Comparison of ENCODE assay signal across 30 cellular contexts in the genomic region with DNA sequence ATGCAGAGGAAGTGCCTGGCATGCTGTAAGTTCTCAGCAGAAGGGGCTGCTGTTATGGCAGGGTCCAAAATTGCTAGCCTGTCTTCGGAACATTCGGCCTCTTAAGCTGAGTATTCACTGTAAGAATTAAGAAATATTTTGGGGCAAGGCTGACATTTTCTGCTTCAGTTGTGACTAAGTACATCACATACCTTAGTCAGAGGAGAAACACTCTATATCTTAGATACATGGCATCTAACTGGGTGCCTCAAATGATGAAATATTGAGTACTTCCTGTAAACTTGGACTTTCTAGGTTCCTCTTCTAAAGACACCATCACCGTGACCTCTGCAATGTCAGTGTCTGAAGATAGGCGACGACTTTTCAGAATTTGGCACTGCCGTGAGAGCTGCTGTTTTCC.
DNase-seq lines count a peak whose midpoint lies in the region; ATAC-seq and TF ChIP-seq lines count a peak whose summit lies in the region.
"Had no signal": no experiment of that assay in that cellular context is flagged by ENCODE, and none has a peak within 500 bp of the region (broad histone marks: within the 10 kb centered on the region; RNA-seq: fewer than 3 reads in every experiment).

No MANE protein-coding gene starts in this region.

- H3K27me3 Mint-ChIP-seq in activated T-cell treated with anti-CD3 and anti-CD28 coated beads, Interleukin-2, amount 50 U/mL, for 24 hours = no peaks in the 10 kb centered on the region
- no peaks in the 10 kb centered on the region for H3K27me3 Mint-ChIP-seq in activated CD8-positive, alpha-beta T cell treated with anti-CD3 and anti-CD28 coated beads, Interleukin-2, amount 10 ng/mL, durations not matched to agents 7 days and 5 days (ENCODE audit: low read depth)
- H3K27me3 Mint-ChIP-seq: IgD-negative memory B cell had no signal

- no peak for DNase-seq in activated T-cell treated with anti-CD3 and anti-CD28 coated beads, Interleukin-2, amount 50 U/mL, for 24 hours
- DNase-seq in activated T-cell treated with anti-CD3 and anti-CD28 coated beads, Interleukin-2, amount 50 U/mL, for 48 hours = no peak
- DNase-seq in NOMO-1 treated with DMSO at 0.1 percent for 48 hours (lab: John Stamatoyannopoulos, UW; ENCODE audit: unreplicated experiment) (peak; percentile 86), cardiac fibroblast (ENCODE audit: low read depth in 2 of 2) (peak; percentile 37 to 59), omental fat pad (ENCODE audit: low spot score) (no peak), DMS 273 (lab: John Stamatoyannopoulos, UW; ENCODE audit: unreplicated experiment) (no peak), NCI-H2107 (lab: John Stamatoyannopoulos, UW) (no peak)
- no peak for DNase-seq in activated CD8-positive, alpha-beta T cell treated with anti-CD3 and anti-CD28 coated beads, Interleukin-2, amount 10 ng/mL, durations not matched to agents 7 days and 5 days
- DNase-seq: activated CD8-positive, alpha-beta memory T cell treated with anti-CD3 and anti-CD28 coated beads, Interleukin-2, amount 50 U/mL, for 48 hours; activated gamma-delta T cell; Calu3; colonic mucosa; effector memory CD4-positive, alpha-beta T cell; islet precursor cell; left ventricle myocardium superior; midbrain; NCI-H1436; NCI-H510A treated with DMSO at 0.1 percent for 48 hours; spleen; stimulated activated CD4-positive, alpha-beta T cell treated with anti-CD3 and anti-CD28 coated beads, Interleukin-4, amount 100 ng/mL, for 1 hour; T-helper 9 cell had no signal

- H3K9me3 Mint-ChIP-seq in activated T-cell treated with anti-CD3 and anti-CD28 coated beads, Interleukin-2, amount 50 U/mL, for 24 hours = peaks cover 5% of the 10 kb centered on the region
- peaks cover 3% of the 10 kb centered on the region for H3K9me3 Mint-ChIP-seq in activated CD8-positive, alpha-beta T cell treated with anti-CD3 and anti-CD28 coated beads, Interleukin-2, amount 10 ng/mL, durations not matched to agents 7 days and 5 days (ENCODE audit: insufficient read depth)

- no peaks in the 10 kb centered on the region for H3K36me3 Mint-ChIP-seq in activated T-cell treated with anti-CD3 and anti-CD28 coated beads, Interleukin-2, amount 50 U/mL, for 24 hours (ENCODE audit: low read depth)
- H3K36me3 Mint-ChIP-seq in activated CD8-positive, alpha-beta T cell treated with anti-CD3 and anti-CD28 coated beads, Interleukin-2, amount 10 ng/mL, durations not matched to agents 7 days and 5 days (ENCODE audit: low read depth) = no peaks in the 10 kb centered on the region
- H3K36me3 Mint-ChIP-seq: IgD-negative memory B cell; natural killer cell treated with Interleukin-12 subunit alpha and Interleukin-12 subunit beta and Interleukin-15 and Interleukin-18, amount 100 ng/mL, for 72 hours had no signal

- H3K27ac Mint-ChIP-seq in activated T-cell treated with anti-CD3 and anti-CD28 coated beads, Interleukin-2, amount 50 U/mL, for 24 hours = peak overlapping the region; percentile 34
- no peak overlapping the region for H3K27ac Mint-ChIP-seq in activated CD8-positive, alpha-beta T cell treated with anti-CD3 and anti-CD28 coated beads, Interleukin-2, amount 10 ng/mL, durations not matched to agents 7 days and 5 days
- H3K27ac Mint-ChIP-seq: natural killer cell treated with Interleukin-12 subunit alpha and Interleukin-12 subunit beta and Interleukin-15 and Interleukin-18, amount 100 ng/mL, for 72 hours; stimulated activated memory B cell treated with anti-CD40 and anti-IgM and Interleukin-4, amounts not matched to agents 10 μg/mL and 1 μg/mL and 100 μg/mL, for 72 hours had no signal

- TF ChIP-seq CTCF in cardiac fibroblast (IDR thresholded peaks at IDR 0.05; ENCODE audit: low read depth, low read length) (no peak), omental fat pad (IDR thresholded peaks at IDR 0.05) (no peak)

- peaks cover 11% of the 10 kb centered on the region for H3K4me1 Mint-ChIP-seq in activated T-cell treated with anti-CD3 and anti-CD28 coated beads, Interleukin-2, amount 50 U/mL, for 24 hours (ENCODE audit: low read depth)
- no peaks in the 10 kb centered on the region for H3K4me1 Mint-ChIP-seq in activated CD8-positive, alpha-beta T cell treated with anti-CD3 and anti-CD28 coated beads, Interleukin-2, amount 10 ng/mL, durations not matched to agents 7 days and 5 days (ENCODE audit: low read depth)
- H3K4me1 Mint-ChIP-seq: stimulated activated memory B cell treated with anti-CD40 and anti-IgM and Interleukin-4, amounts not matched to agents 10 μg/mL and 1 μg/mL and 100 μg/mL, for 72 hours had no signal

- no peak overlapping the region for H3K4me3 ChIP-seq in cardiac fibroblast (replicated peaks in 1 of 2; ENCODE audit: low read depth in 2 of 2, low read length in 2 of 2)
- H3K4me3 ChIP-seq: BLaER1 treated with 17β-estradiol and CSF1 and Interleukin-3, amounts not matched to agents 10 nM and 100 nM; breast epithelium; colonic mucosa; gastroesophageal sphincter; HAP-1; right atrium auricular region; spleen; suprapubic skin had no signal

- CTCF ChIA-PET in activated CD8-positive, alpha-beta T cell treated with anti-CD3 and anti-CD28 coated beads, Interleukin-2, amount 10 ng/mL, durations not matched to agents 7 days and 5 days (lab: Charles Lee) = no interaction called here

- H3K4me3 Mint-ChIP-seq in activated T-cell treated with anti-CD3 and anti-CD28 coated beads, Interleukin-2, amount 50 U/mL, for 24 hours = no peak overlapping the region
- H3K4me3 Mint-ChIP-seq in activated CD8-positive, alpha-beta T cell treated with anti-CD3 and anti-CD28 coated beads, Interleukin-2, amount 10 ng/mL, durations not matched to agents 7 days and 5 days = no peak overlapping the region
- H3K4me3 Mint-ChIP-seq: IgD-negative memory B cell; natural killer cell treated with Interleukin-12 subunit alpha and Interleukin-12 subunit beta and Interleukin-15 and Interleukin-18, amount 100 ng/mL, for 72 hours; stimulated activated memory B cell treated with anti-CD40 and anti-IgM and Interleukin-4, amounts not matched to agents 10 μg/mL and 1 μg/mL and 100 μg/mL, for 72 hours had no signal

- peak; percentile 53 for ATAC-seq in omental fat pad (ENCODE audit: low FRiP score)
- ATAC-seq in activated CD8-positive, alpha-beta T cell treated with anti-CD3 and anti-CD28 coated beads, Interleukin-2, amount 10 ng/mL, durations not matched to agents 7 days and 5 days = no peak
- ATAC-seq: gastroesophageal sphincter; left ventricle myocardium superior; natural killer cell treated with Interleukin-12 subunit alpha and Interleukin-12 subunit beta and Interleukin-15 and Interleukin-18, amount 100 ng/mL, for 72 hours; stimulated activated memory B cell treated with anti-CD40 and anti-IgM and Interleukin-4, amounts not matched to agents 10 μg/mL and 1 μg/mL and 100 μg/mL, for 72 hours had no signal

- POLR2A ChIA-PET in activated CD8-positive, alpha-beta T cell treated with anti-CD3 and anti-CD28 coated beads, Interleukin-2, amount 10 ng/mL, durations not matched to agents 7 days and 5 days (lab: Charles Lee) = no interaction called here

Comparison
In these comparisons a context has a peak if more than half of its experiments do, and no peak if none do; other contexts are left out.
1. DNase-seq: peak in NOMO-1 treated with DMSO at 0.1 percent for 48 hours (single experiment) and cardiac fibroblast (2 of 2); none in activated T-cell treated with anti-CD3 and anti-CD28 coated beads, Interleukin-2, amount 50 U/mL, for 24 hours (single experiment), activated T-cell treated with anti-CD3 and anti-CD28 coated beads, Interleukin-2, amount 50 U/mL, for 48 hours (0 of 2), omental fat pad (single experiment), activated CD8-positive, alpha-beta T cell treated with anti-CD3 and anti-CD28 coated beads, Interleukin-2, amount 10 ng/mL, durations not matched to agents 7 days and 5 days (single experiment), DMS 273 (single experiment) and NCI-H2107 (single experiment).